ENCODE assay signal across 9 cellular contexts in the genomic region with DNA sequence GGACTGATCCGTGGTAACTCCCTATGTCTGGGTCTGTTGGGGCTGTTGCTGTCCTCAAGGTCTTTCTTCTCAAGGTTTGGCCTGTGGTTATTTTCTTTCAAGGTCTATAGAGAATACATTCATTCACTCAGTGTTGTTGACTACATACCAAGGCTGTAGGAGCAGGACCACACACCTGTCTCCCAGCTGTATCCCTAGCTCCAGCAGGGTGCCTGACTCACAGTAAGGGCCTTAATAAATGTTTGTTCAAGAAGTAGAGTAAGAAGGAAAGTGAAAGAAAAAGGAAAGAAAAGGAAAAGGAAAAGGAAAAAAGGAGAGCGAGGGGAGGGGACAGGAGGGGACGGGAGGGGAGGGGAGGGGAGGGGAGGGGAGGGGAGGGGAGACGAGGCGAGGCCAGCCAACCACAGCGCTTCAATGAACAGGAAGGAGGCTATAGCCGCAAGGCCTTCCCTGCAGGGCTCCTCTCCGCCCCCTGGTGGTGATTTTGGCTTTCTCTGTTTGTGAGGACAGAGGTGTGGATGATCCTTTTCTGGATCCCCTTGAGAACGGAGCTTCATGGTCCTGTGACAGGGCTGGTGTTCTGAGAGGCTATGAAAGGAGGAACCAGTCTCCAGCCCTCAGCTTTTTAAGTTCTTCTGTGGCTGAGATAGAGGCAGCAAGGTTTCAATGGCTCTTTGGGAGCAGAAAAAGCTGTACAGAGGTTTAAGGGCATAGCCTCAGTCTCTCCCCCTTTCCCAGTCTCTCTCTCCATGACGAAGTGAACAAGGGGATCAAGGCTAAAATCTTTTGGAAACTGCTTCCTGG. TPM values are rescaled to one million over a fixed set of nuclear protein-coding genes. Genes with fewer than 3 reads are reported as not detected.
DNase-seq lines count a peak whose midpoint lies in the region; ATAC-seq and TF ChIP-seq lines count a peak whose summit lies in the region.
"Had no signal": no experiment of that assay in that cellular context is flagged by ENCODE, and none has a peak within 500 bp of the region (broad histone marks: within the 10 kb centered on the region; RNA-seq: fewer than 3 reads in every experiment).

No MANE protein-coding gene starts in this region.

- no peak overlapping the region for H3K27ac ChIP-seq in body of pancreas

- WGBS in body of pancreas, 2 donors: 43 to 51% methylated on average over 9 of the region's 10 CpGs

- peak overlapping the region; percentile 7 to 12 for H3K27ac Mint-ChIP-seq in natural killer cell

- TF ChIP-seq POLR2A in body of pancreas (IDR thresholded peaks at IDR 0.05): no peak

- DNase-seq in CMK (ENCODE audit: low read depth): peak; percentile 56
- peak; percentile 30 for DNase-seq in T-helper 22 cell (ENCODE audit: low read depth)
- DNase-seq in body of pancreas: peak; percentile 34 to 66 (median 42)
- DNase-seq in natural killer cell: no peak
- DNase-seq in occipital lobe (lab: John Stamatoyannopoulos, UW): no peak

- no peaks in the 10 kb centered on the region for H3K36me3 ChIP-seq in body of pancreas (replicated peaks in 1 of 2; ENCODE audit: insufficient read depth in 1 of 2, low read depth in 2 of 2)

- no peak overlapping the region for H3K4me3 ChIP-seq in body of pancreas

- peaks cover 6% of the 10 kb centered on the region for H3K36me3 Mint-ChIP-seq in natural killer cell

- no peak overlapping the region for H3K4me3 Mint-ChIP-seq in natural killer cell

- no peaks in the 10 kb centered on the region for H3K27me3 ChIP-seq in body of pancreas

- peak; percentile 42 for ATAC-seq in HG02885 (IDR thresholded peaks at IDR 0.05; ENCODE audit: poor library complexity, unreplicated experiment)
- no peak for ATAC-seq in body of pancreas
- ATAC-seq in natural killer cell: peak; percentile 62 to 91 (median 65)
- no peak for ATAC-seq in HG03097 (IDR thresholded peaks at IDR 0.05; ENCODE audit: low FRiP score, unreplicated experiment)
- ATAC-seq in HG03439 (IDR thresholded peaks at IDR 0.05; ENCODE audit: unreplicated experiment): no peak

- H3K4me1 ChIP-seq in body of pancreas: no peaks in the 10 kb centered on the region

- peaks cover 0 to 26% (median 0%) of the 10 kb centered on the region in 3 donors for H3K9me3 ChIP-seq in body of pancreas

- H3K27me3 Mint-ChIP-seq in natural killer cell (ENCODE audit: low read depth in 2 of 2): peaks cover 0 to 2% of the 10 kb centered on the region in 2 donors

- TF ChIP-seq CTCF in body of pancreas (IDR thresholded peaks at IDR 0.05) (peak in 6 of 7 experiments; percentile 14 to 36 (median 24)), natural killer cell (IDR thresholded peaks at IDR 0.05) (peak; percentile 43)

- H3K4me1 Mint-ChIP-seq in natural killer cell: peaks cover 11 to 15% of the 10 kb centered on the region in 2 donors

- intact Hi-C loops in body of pancreas (cut with DNase I) (no loop called here), natural killer cell (cut with micrococcal nuclease) (no loop called here)

- peaks cover 3 to 8% of the 10 kb centered on the region in 2 donors for H3K9me3 Mint-ChIP-seq in natural killer cell

RNA-seq across cellular contexts. Expression of a gene that starts 30.6 kb away (rescaled TPM):
- total RNA-seq in body of pancreas (not detected), natural killer cell (not detected), occipital lobe (not detected)
- total RNA-seq: pulmonary artery endothelial cell had no signal

RNA-seq across cellular contexts. Expression of a gene that starts 34.3 kb away (rescaled TPM):
- total RNA-seq in body of pancreas (not detected), natural killer cell (not detected), occipital lobe (not detected)
- total RNA-seq: pulmonary artery endothelial cell had no signal

Comparison
In these comparisons a context has a peak if more than half of its experiments do, and no peak if none do; other contexts are left out.
1. DNase-seq: peak in CMK (single experiment), T-helper 22 cell (single experiment) and body of pancreas (4 of 4); none in natural killer cell (single experiment) and occipital lobe (single experiment).
2. ATAC-seq: peak in HG02885 (single experiment) and natural killer cell (3 of 3); none in body of pancreas (single experiment), HG03097 (single experiment) and HG03439 (single experiment).